ENCODE assay signal across 29 cellular contexts in the genomic region with DNA sequence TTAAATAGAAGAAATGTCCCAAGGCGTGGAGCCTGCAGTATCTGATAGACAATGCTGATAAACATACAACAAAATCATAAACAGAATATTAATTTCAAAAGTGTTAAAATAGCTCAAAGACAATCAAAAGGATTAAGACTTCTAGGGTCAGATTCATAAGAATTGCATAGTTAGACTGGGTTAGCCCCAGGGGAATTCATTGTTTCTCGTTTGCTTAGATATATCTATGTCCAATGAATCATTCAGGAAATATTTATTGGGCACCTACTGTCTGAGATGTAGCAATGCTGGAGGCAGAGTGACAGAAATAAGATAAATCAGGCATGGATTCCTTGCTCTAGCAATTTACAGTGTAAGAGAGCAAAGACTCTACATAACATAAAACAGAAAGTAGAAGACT.
DNase-seq lines count a peak whose midpoint lies in the region; ATAC-seq and TF ChIP-seq lines count a peak whose summit lies in the region.
"Had no signal": no experiment of that assay in that cellular context is flagged by ENCODE, and none has a peak within 500 bp of the region (broad histone marks: within the 10 kb centered on the region; RNA-seq: fewer than 3 reads in every experiment).

No MANE protein-coding gene starts in this region.

- WGBS in trophoblast cell (ENCODE audit: extremely low coverage, insufficient coverage, insufficient read length) = no CpG with 5 or more reads among the region's 2 CpGs

- TF ChIP-seq CTCF in RWPE1 (conservative IDR thresholded peaks at IDR 0.05; ENCODE audit: low read depth) = no peak

- H3K18ac ChIP-seq in trophoblast cell (ENCODE audit: low read length) = no peak overlapping the region

- no peak overlapping the region for H3K23ac ChIP-seq in trophoblast cell (ENCODE audit: low read length)

- H2AK5ac ChIP-seq in trophoblast cell (ENCODE audit: low read length) = no peak overlapping the region

- CTCF ChIA-PET in RWPE1 (lab: Yijun Ruan, JAX) = no interaction called here
- CTCF ChIA-PET in activated naive CD4-positive, alpha-beta T cell treated with anti-CD3 and anti-CD28 coated beads for 36 hours (lab: Charles Lee) = no interaction called here

- no peak overlapping the region for H3K4me3 ChIP-seq in trophoblast cell (ENCODE audit: low read depth, low read length)
- H3K4me3 ChIP-seq: cardiac muscle cell, esophagus muscularis mucosa, suprapubic skin, uterus had no signal

- POLR2A ChIA-PET in RWPE1 (lab: Yijun Ruan, JAX; ENCODE audit: low non-redundant PET) = no interaction called here

- peaks cover 15% of the 10 kb centered on the region for H3K9me3 Mint-ChIP-seq in activated naive CD4-positive, alpha-beta T cell treated with anti-CD3 and anti-CD28 coated beads for 36 hours

- no peak overlapping the region for H3K4me2 ChIP-seq in trophoblast cell (ENCODE audit: low read length)
- H3K4me2 ChIP-seq: KMS-11 had no signal

- no peak overlapping the region for H2AFZ ChIP-seq in trophoblast cell (ENCODE audit: insufficient read depth, low read length, poor library complexity)

- no peaks in the 10 kb centered on the region for H3K9me3 ChIP-seq in trophoblast cell (ENCODE audit: insufficient read depth, low read depth, low read length)
- H3K9me3 ChIP-seq: neutrophil, uterus had no signal

- peaks cover 2% of the 10 kb centered on the region for H3K36me3 Mint-ChIP-seq in activated naive CD4-positive, alpha-beta T cell treated with anti-CD3 and anti-CD28 coated beads for 36 hours (ENCODE audit: low read depth)
- H3K36me3 Mint-ChIP-seq: activated CD8-positive, alpha-beta memory T cell treated with anti-CD3 and anti-CD28 coated beads, Interleukin-2, amount 10 ng/mL, durations not matched to agents 7 days and 5 days; CD14-positive monocyte had no signal

- no peak overlapping the region for H3K4ac ChIP-seq in trophoblast cell (ENCODE audit: low read depth, low read length)

- no peak overlapping the region for H2BK5ac ChIP-seq in trophoblast cell (ENCODE audit: low read depth, low read length, poor library complexity)

- no peaks in the 10 kb centered on the region for H3K79me2 ChIP-seq in trophoblast cell (ENCODE audit: control insufficient read depth, insufficient read depth, low read length, poor library complexity)

- no peak overlapping the region for H4K91ac ChIP-seq in trophoblast cell (ENCODE audit: low read depth, low read length)

- H3K4me1 Mint-ChIP-seq in activated naive CD4-positive, alpha-beta T cell treated with anti-CD3 and anti-CD28 coated beads for 36 hours (ENCODE audit: low read depth) = no peaks in the 10 kb centered on the region
- H3K4me1 Mint-ChIP-seq: activated CD8-positive, alpha-beta memory T cell treated with anti-CD3 and anti-CD28 coated beads, Interleukin-2, amount 10 ng/mL, durations not matched to agents 7 days and 5 days; CD14-positive monocyte; H9 had no signal

- no peak overlapping the region for H3K14ac ChIP-seq in trophoblast cell (ENCODE audit: low read length)

- DNase-seq in HS-5 (ENCODE audit: low read depth) (peak; percentile 22), RWPE1 (ENCODE audit: low spot score) (peak; percentile 21), epithelial cell of prostate (ENCODE audit: low read depth, low spot score) (peak; percentile 16), trophoblast cell (peak; percentile 44 to 83), left colon (no peak)
- DNase-seq in activated naive CD4-positive, alpha-beta T cell treated with anti-CD3 and anti-CD28 coated beads for 36 hours = no peak
- DNase-seq: activated CD4-positive, CD25-positive, alpha-beta regulatory T cell; activated CD8-positive, alpha-beta memory T cell treated with anti-CD3 and anti-CD28 coated beads, Interleukin-2, amount 10 ng/mL, durations not matched to agents 7 days and 5 days; activated naive CD4-positive, alpha-beta T cell treated with Interleukin-2 at 50 U/mL for 16 hours; amniotic stem cell; cortex of kidney; H9; left ventricle myocardium superior; MV-4-11; NCI-H1436 treated with DMSO at 0.1 percent for 48 hours; NCI-H2107; SIG-M5; stimulated activated naive CD4-positive, alpha-beta T cell; uterus had no signal

- H3K36me3 ChIP-seq in trophoblast cell (ENCODE audit: control insufficient read depth in 1 of 2, insufficient read depth in 2 of 2, low read length in 2 of 2) = no peaks in the 10 kb centered on the region
- H3K36me3 ChIP-seq: cardiac muscle cell, esophagus muscularis mucosa, neutrophil, suprapubic skin, uterus had no signal

- intact Hi-C loops in left colon (cut with DNase I, micrococcal nuclease) = no loop called here
- intact Hi-C loops in activated naive CD4-positive, alpha-beta T cell treated with anti-CD3 and anti-CD28 coated beads for 36 hours (cut with micrococcal nuclease) = no loop called here

- H3K27ac Mint-ChIP-seq in activated naive CD4-positive, alpha-beta T cell treated with anti-CD3 and anti-CD28 coated beads for 36 hours = no peak overlapping the region
- H3K27ac Mint-ChIP-seq: activated CD8-positive, alpha-beta memory T cell treated with anti-CD3 and anti-CD28 coated beads, Interleukin-2, amount 10 ng/mL, durations not matched to agents 7 days and 5 days; CD14-positive monocyte; H9; progenitor cell of endocrine pancreas had no signal

- no peaks in the 10 kb centered on the region for H3K27me3 ChIP-seq in trophoblast cell (ENCODE audit: insufficient read depth, low read length)
- H3K27me3 ChIP-seq: cardiac muscle cell, esophagus muscularis mucosa, neutrophil, suprapubic skin, uterus had no signal

- H4K12ac ChIP-seq in trophoblast cell (ENCODE audit: low read depth, low read length) = no peak overlapping the region

- ATAC-seq in HG03135 (IDR thresholded peaks at IDR 0.05; ENCODE audit: unreplicated experiment) = no peak
- ATAC-seq in HG02610 (IDR thresholded peaks at IDR 0.05; ENCODE audit: unreplicated experiment) = no peak
- ATAC-seq in left colon = no peak
- ATAC-seq: activated CD8-positive, alpha-beta memory T cell treated with anti-CD3 and anti-CD28 coated beads, Interleukin-2, amount 10 ng/mL, durations not matched to agents 7 days and 5 days; left ventricle myocardium superior; sciatic nerve had no signal

- H3K79me1 ChIP-seq in trophoblast cell (ENCODE audit: low read length) = no peaks in the 10 kb centered on the region

- H3K4me3 Mint-ChIP-seq in activated naive CD4-positive, alpha-beta T cell treated with anti-CD3 and anti-CD28 coated beads for 36 hours = no peak overlapping the region
- H3K4me3 Mint-ChIP-seq: activated CD8-positive, alpha-beta memory T cell treated with anti-CD3 and anti-CD28 coated beads, Interleukin-2, amount 10 ng/mL, durations not matched to agents 7 days and 5 days; CD14-positive monocyte; H9 had no signal

- no peaks in the 10 kb centered on the region for H3K4me1 ChIP-seq in trophoblast cell (ENCODE audit: control insufficient read depth in 1 of 2, insufficient read depth in 2 of 2, low read length in 2 of 2)
- H3K4me1 ChIP-seq: esophagus muscularis mucosa, suprapubic skin, uterus had no signal

- no peaks in the 10 kb centered on the region for H3K27me3 Mint-ChIP-seq in activated naive CD4-positive, alpha-beta T cell treated with anti-CD3 and anti-CD28 coated beads for 36 hours (ENCODE audit: low read depth)
- H3K27me3 Mint-ChIP-seq: activated CD8-positive, alpha-beta memory T cell treated with anti-CD3 and anti-CD28 coated beads, Interleukin-2, amount 10 ng/mL, durations not matched to agents 7 days and 5 days; progenitor cell of endocrine pancreas had no signal

- H4K8ac ChIP-seq in trophoblast cell (ENCODE audit: low read depth, low read length) = no peak overlapping the region

- H3K27ac ChIP-seq in RWPE1 (no peak overlapping the region), epithelial cell of prostate (peak overlapping the region; percentile 30), trophoblast cell (ENCODE audit: low read depth, low read length) (no peak overlapping the region)
- H3K27ac ChIP-seq: cardiac muscle cell, esophagus muscularis mucosa, KMS-11, neutrophil, suprapubic skin, uterus had no signal

- H3K9ac ChIP-seq in trophoblast cell (ENCODE audit: low read length) = no peak overlapping the region
- H3K9ac ChIP-seq: KMS-11 had no signal

- no peak overlapping the region for H2BK12ac ChIP-seq in trophoblast cell (ENCODE audit: low read length)

- no peak overlapping the region for H2BK120ac ChIP-seq in trophoblast cell (ENCODE audit: insufficient read depth, low read length, poor library complexity)

Comparison
In these comparisons a context has a peak if more than half of its experiments do, and no peak if none do; other contexts are left out.
1. DNase-seq: peak in HS-5 (single experiment), RWPE1 (single experiment), epithelial cell of prostate (single experiment) and trophoblast cell (2 of 2); none in left colon (0 of 2) and activated naive CD4-positive, alpha-beta T cell treated with anti-CD3 and anti-CD28 coated beads for 36 hours (single experiment).